16 cellular contexts compared by ENCODE assay signal in genomic region chr7:46099091-46099490, GRCh38.
DNase-seq lines count a peak whose midpoint lies in the region; ATAC-seq lines count a peak whose summit lies in the region.
"Had no signal": no experiment of that assay in that cellular context is flagged by ENCODE, and none has a peak within 500 bp of the region (broad histone marks: within the 10 kb centered on the region; RNA-seq: fewer than 3 reads in every experiment).

No MANE protein-coding gene starts in this region.

- H3K4me3 ChIP-seq in GM23248 = no peak overlapping the region
- H3K4me3 ChIP-seq: HAP-1 had no signal

- no peaks in the 10 kb centered on the region for H3K4me1 ChIP-seq in GM23248 (ENCODE audit: insufficient read depth)
- H3K4me1 ChIP-seq: BE2C, Caco-2, HAP-1 had no signal

- no peaks in the 10 kb centered on the region for H3K79me2 ChIP-seq in GM23248 (ENCODE audit: insufficient read depth)

- no peaks in the 10 kb centered on the region for H4K20me1 ChIP-seq in GM23248 (ENCODE audit: insufficient read depth)

- no peak for ATAC-seq in HG02840 (IDR thresholded peaks at IDR 0.05; ENCODE audit: low FRiP score, unreplicated experiment)

- H3K27ac ChIP-seq in GM23248 = no peak overlapping the region

- no peak overlapping the region for H3K9ac ChIP-seq in GM23248

- 0 out of 2 replicates have a peak overlapping the region, but pooled peaks have one; percentile 11 for H2AFZ ChIP-seq in GM23248

- H3K4me2 ChIP-seq in GM23248 (ENCODE audit: unreplicated experiment) = no peak overlapping the region

- DNase-seq in COLO829 (ENCODE audit: low spot score) (peak; percentile 67), GM23248 (no peak), fibroblast of peridontal ligament (ENCODE audit: extremely low read depth) (peak; percentile 30), NCI-H1417 (lab: John Stamatoyannopoulos, UW) (no peak), RKO (ENCODE audit: low spot score) (no peak)
- DNase-seq: ACHN; BE2C; C1 segment of cervical spinal cord; Caco-2; CD4-positive, CD25-positive, alpha-beta regulatory T cell; CD8-positive, alpha-beta memory T cell; DMS153; DMS79; GF-D8 had no signal

- H3K9me3 ChIP-seq in GM23248 (ENCODE audit: low read depth) = no peaks in the 10 kb centered on the region
- H3K9me3 ChIP-seq: BE2C, Caco-2, HAP-1 had no signal

- WGBS in GM23248 (ENCODE audit: low coverage in 1 of 2, low lambda C conversion rate in 2 of 2, missing lambda C conversion rate in 2 of 2), 2 experiments = 95 to 96% methylated on average over 1 of the region's 1 CpG

- no peaks in the 10 kb centered on the region for H3K36me3 ChIP-seq in GM23248 (ENCODE audit: low read depth)
- H3K36me3 ChIP-seq: BE2C, HAP-1 had no signal

- H3F3A ChIP-seq in GM23248 (ENCODE audit: insufficient read depth) = no peaks in the 10 kb centered on the region

- in situ Hi-C loops in GM23248 (cut with MboI) = no loop called here

- H3K27me3 ChIP-seq in GM23248 (replicated peaks; ENCODE audit: insufficient read depth) = no peaks in the 10 kb centered on the region
- H3K27me3 ChIP-seq: BE2C had no signal

- H3K9me2 ChIP-seq in GM23248 (ENCODE audit: insufficient read depth) = 0 out of 2 replicates have a peak, but pooled peaks cover 6% of the 10 kb centered on the region

Comparison
In these comparisons a context has a peak if more than half of its experiments do, and no peak if none do; other contexts are left out.
1. DNase-seq: peak in COLO829 (single experiment) and fibroblast of peridontal ligament (single experiment); none in GM23248 (single experiment), NCI-H1417 (0 of 3) and RKO (single experiment).